In the genomic region with DNA sequence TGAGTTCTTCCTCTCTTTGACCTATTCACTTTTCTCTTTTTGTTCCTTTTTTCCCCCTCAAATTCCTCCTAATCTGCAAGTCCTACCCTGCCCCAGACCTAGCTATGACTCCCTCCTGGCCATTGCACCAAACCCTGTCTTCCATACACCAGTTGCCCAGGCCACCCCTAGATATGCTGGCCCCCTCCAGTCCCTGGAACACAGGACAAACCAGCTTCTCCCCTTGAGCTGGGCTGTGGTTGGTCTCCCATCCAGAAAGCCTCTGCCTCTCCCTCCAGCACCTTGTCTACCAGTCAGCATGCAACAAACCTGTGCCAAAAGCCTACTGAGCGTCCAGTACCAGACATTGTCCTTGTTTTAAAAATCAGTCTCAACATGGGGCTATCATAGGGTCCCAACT, we compare ENCODE assay signal across 23 cellular contexts. TPM values are rescaled to one million over a fixed set of nuclear protein-coding genes. Genes with fewer than 3 reads are reported as not detected.
DNase-seq lines count a peak whose midpoint lies in the region; ATAC-seq and TF ChIP-seq lines count a peak whose summit lies in the region.
"Had no signal": no experiment of that assay in that cellular context is flagged by ENCODE, and none has a peak within 500 bp of the region (broad histone marks: within the 10 kb centered on the region; RNA-seq: fewer than 3 reads in every experiment).

No MANE protein-coding gene starts in this region.

- 71 to 80% methylated on average over 1 of the region's 1 CpG for WGBS in gastroesophageal sphincter (ENCODE audit: low coverage in 1 of 2), 2 donors

- peaks cover 0 to 15% (median 0%) of the 10 kb centered on the region in 3 donors for H3K4me1 ChIP-seq in gastroesophageal sphincter
- H3K4me1 ChIP-seq: HAP-1, SJCRH30 had no signal

- H3K9me3 ChIP-seq in gastroesophageal sphincter: no peaks in the 10 kb centered on the region
- H3K9me3 ChIP-seq: HAP-1, SJCRH30 had no signal

- ATAC-seq in gastroesophageal sphincter: no peak
- ATAC-seq: PC-3, Right ventricle myocardium inferior had no signal

- no peaks in the 10 kb centered on the region for H3K36me3 ChIP-seq in gastroesophageal sphincter
- H3K36me3 ChIP-seq: HAP-1, SJCRH30 had no signal

- H3K27me3 ChIP-seq in gastroesophageal sphincter: peaks cover 61% of the 10 kb centered on the region

- DNase-seq in activated effector memory CD4-positive, alpha-beta T cell treated with anti-CD3 and anti-CD28 coated beads, Interleukin-2, amount 50 U/mL, for 16 hours: peak; percentile 2
- DNase-seq in activated effector memory CD4-positive, alpha-beta T cell treated with Interleukin-2 at 50 U/mL for 16 hours: no peak
- DNase-seq in coronary artery (ENCODE audit: low spot score) (peak; percentile 29), mesenteric fat pad (ENCODE audit: low spot score) (peak; percentile 28), ureter (ENCODE audit: low spot score) (peak; percentile 23), hippocampal formation (lab: John Stamatoyannopoulos, UW) (no peak)
- DNase-seq in activated CD4-positive, alpha-beta T cell treated with anti-CD3 and anti-CD28 coated beads, Interleukin-2, amount 50 U/mL, for 4 hours: no peak
- DNase-seq: Calu3; DMS79 treated with DMSO at 0.1 percent for 48 hours; GF-D8; GM23248; KBM-7; NCI-H1105 treated with DMSO at 0.1 percent for 48 hours; NCI-H146; NCI-H1930; NCI-H2107; NCI-H446; NK-92 treated with Interleukin-12 subunit alpha and Interleukin-12 subunit beta, amount 100 ng/mL, for 24 hours; PC-3; SJCRH30 had no signal

- no peak for TF ChIP-seq EP300 in gastroesophageal sphincter (IDR thresholded peaks at IDR 0.05)

- TF ChIP-seq POLR2A in gastroesophageal sphincter (IDR thresholded peaks at IDR 0.05): no peak

- no peak overlapping the region for H3K27ac ChIP-seq in coronary artery
- no peak overlapping the region for H3K27ac ChIP-seq in gastroesophageal sphincter
- H3K27ac ChIP-seq: GM23248, SJCRH30 had no signal

- H3K4me3 ChIP-seq in coronary artery: no peak overlapping the region
- no peak overlapping the region for H3K4me3 ChIP-seq in gastroesophageal sphincter
- H3K4me3 ChIP-seq: GM23248, HAP-1, SJCRH30 had no signal

- TF ChIP-seq CTCF in coronary artery (IDR thresholded peaks at IDR 0.05) (no peak), gastroesophageal sphincter (IDR thresholded peaks at IDR 0.05) (no peak)

RNA-seq across cellular contexts. Expression of gene ELK4, which starts 59.4 kb away (rescaled TPM):
- total RNA-seq in mesenteric fat pad: 70.2 TPM
- 88.7 TPM for total RNA-seq in ureter
- total RNA-seq in gastroesophageal sphincter: 10 to 100 TPM; 23.2 to 24.6 (median 23.6) TPM

Comparison
In these comparisons a context has a peak if more than half of its experiments do, and no peak if none do; other contexts are left out.
1. DNase-seq: peak in activated effector memory CD4-positive, alpha-beta T cell treated with anti-CD3 and anti-CD28 coated beads, Interleukin-2, amount 50 U/mL, for 16 hours (single experiment), coronary artery (single experiment), mesenteric fat pad (single experiment) and ureter (single experiment); none in activated effector memory CD4-positive, alpha-beta T cell treated with Interleukin-2 at 50 U/mL for 16 hours (single experiment), hippocampal formation (0 of 2) and activated CD4-positive, alpha-beta T cell treated with anti-CD3 and anti-CD28 coated beads, Interleukin-2, amount 50 U/mL, for 4 hours (0 of 2).